ENCODE assay signal across 16 cellular contexts in genomic region chr10:132390455-132391371, GRCh38. TPM values are rescaled to one million over a fixed set of nuclear protein-coding genes. Genes with fewer than 3 reads are reported as not detected.
A peak's percentile ranks its signal among the peaks of the same experiment; 100 is the strongest.
DNase-seq lines count a peak whose midpoint lies in the region; ATAC-seq and TF ChIP-seq lines count a peak whose summit lies in the region.
"Had no signal": no experiment of that assay in that cellular context is flagged by ENCODE, and none has a peak within 500 bp of the region (broad histone marks: within the 10 kb centered on the region; RNA-seq: fewer than 3 reads in every experiment).

No MANE protein-coding gene starts in this region.

- H3K9me3 ChIP-seq in right lobe of liver (no peaks in the 10 kb centered on the region), subcutaneous abdominal adipose tissue (ENCODE audit: control insufficient read depth in 5 of 5, low read length in 5 of 5) (no peaks in the 10 kb centered on the region), thyroid gland (no peaks in the 10 kb centered on the region)
- H3K9me3 ChIP-seq: testis had no signal

- H3K27ac ChIP-seq in right lobe of liver (no peak overlapping the region), subcutaneous abdominal adipose tissue (ENCODE audit: low read depth, low read length) (peak overlapping the region; percentile 72), thyroid gland (no peak overlapping the region)
- H3K27ac ChIP-seq: testis had no signal

- no peak overlapping the region for H3K9ac ChIP-seq in subcutaneous abdominal adipose tissue (ENCODE audit: low read length in 5 of 5)

- TF ChIP-seq CTCF in NB4 (IDR thresholded peaks at IDR 0.05; ENCODE audit: low read depth, low read length) (no peak), right lobe of liver (IDR thresholded peaks at IDR 0.05) (no peak), thyroid gland (IDR thresholded peaks at IDR 0.05) (no peak)

- no peak overlapping the region for H3K4me3 Mint-ChIP-seq in activated T-cell treated with anti-CD3 and anti-CD28 coated beads, Interleukin-2, amount 50 U/mL, for 4 hours
- H3K4me3 Mint-ChIP-seq: activated CD8-positive, alpha-beta memory T cell treated with anti-CD3 and anti-CD28 coated beads, Interleukin-2, amount 10 ng/mL, durations not matched to agents 7 days and 5 days had no signal

- H3K36me3 Mint-ChIP-seq in activated T-cell treated with anti-CD3 and anti-CD28 coated beads, Interleukin-2, amount 50 U/mL, for 4 hours (ENCODE audit: insufficient read depth), result no peaks in the 10 kb centered on the region
- H3K36me3 Mint-ChIP-seq: activated naive CD4-positive, alpha-beta T cell treated with anti-CD3 and anti-CD28 coated beads, Interleukin-2, amount 50 U/mL, for 72 hours had no signal

- peak; percentile 16 for DNase-seq in activated T-cell treated with anti-CD3 and anti-CD28 coated beads, Interleukin-2, amount 50 U/mL, for 1 hour
- no peak for DNase-seq in activated T-cell treated with anti-CD3 and anti-CD28 coated beads, Interleukin-2, amount 50 U/mL, for 4 hours
- DNase-seq in NB4 (ENCODE audit: low read depth) (peak; percentile 54), right lobe of liver (peak in 2 of 3 donors; percentile 42 to 53), thyroid gland (no peak), H4 (ENCODE audit: low spot score) (no peak)
- DNase-seq: activated CD8-positive, alpha-beta memory T cell treated with anti-CD3 and anti-CD28 coated beads, Interleukin-2, amount 10 ng/mL, durations not matched to agents 7 days and 5 days; caudate nucleus; effector memory CD4-positive, alpha-beta T cell; kidney glomerular epithelial cell; NCI-H1930; stimulated activated CD4-positive, alpha-beta T cell treated with anti-CD3 and anti-CD28 coated beads, Interleukin-2, amount 100 ng/mL, for 24 hours; testis had no signal

- H3K27me3 ChIP-seq in right lobe of liver (no peaks in the 10 kb centered on the region), subcutaneous abdominal adipose tissue (ENCODE audit: control insufficient read depth in 5 of 5, insufficient read depth in 4 of 5, low read length in 5 of 5) (no peaks in the 10 kb centered on the region), thyroid gland (no peaks in the 10 kb centered on the region)
- H3K27me3 ChIP-seq: testis had no signal

- no peak for ATAC-seq in activated T-cell treated with anti-CD3 and anti-CD28 coated beads, Interleukin-2, amount 50 U/mL, for 4 hours
- ATAC-seq in right lobe of liver, result no peak
- ATAC-seq in GM19452 (IDR thresholded peaks at IDR 0.05; ENCODE audit: unreplicated experiment), result no peak
- ATAC-seq: activated CD8-positive, alpha-beta memory T cell treated with anti-CD3 and anti-CD28 coated beads, Interleukin-2, amount 10 ng/mL, durations not matched to agents 7 days and 5 days had no signal

- H3K4me3 ChIP-seq in NB4 (ENCODE audit: low read depth, low read length), result no peak overlapping the region
- H3K4me3 ChIP-seq in right lobe of liver, result no peak overlapping the region
- no peak overlapping the region for H3K4me3 ChIP-seq in subcutaneous abdominal adipose tissue (ENCODE audit: low read depth in 1 of 5, low read length in 5 of 5)
- H3K4me3 ChIP-seq in thyroid gland (replicated peaks in 1 of 3), result no peak overlapping the region
- H3K4me3 ChIP-seq: testis had no signal

- intact Hi-C loops in right lobe of liver (cut with DNase I) (loop anchor here (5.0 to 10.0 kb wide), 3 partner anchors 56 to 62 kb away; partner anchors contain the start of gene LRRC27 (in 1 of the 2)), thyroid gland (cut with DNase I) (no loop called here)

- WGBS in right lobe of liver (ENCODE audit: insufficient coverage, low coverage, low lambda C conversion rate, missing lambda C conversion rate), result 88% methylated on average over 6 of the region's 19 CpGs
- 54 to 63% methylated on average over 17 to 19 of the region's 19 CpGs for WGBS in thyroid gland, 2 donors

- TF ChIP-seq POLR2A in NB4 (IDR thresholded peaks at IDR 0.05; ENCODE audit: extremely low read depth, insufficient read length), result no peak
- no peak for TF ChIP-seq POLR2A in right lobe of liver (IDR thresholded peaks at IDR 0.05)
- TF ChIP-seq POLR2A in thyroid gland (IDR thresholded peaks at IDR 0.05), result no peak

- H3K36me3 ChIP-seq in right lobe of liver, result no peaks in the 10 kb centered on the region
- H3K36me3 ChIP-seq in subcutaneous abdominal adipose tissue (ENCODE audit: control insufficient read depth in 5 of 5, insufficient read depth in 5 of 5, low read length in 5 of 5), result no peaks in the 10 kb centered on the region
- no peaks in the 10 kb centered on the region for H3K36me3 ChIP-seq in thyroid gland

- H3K4me1 ChIP-seq in right lobe of liver (no peaks in the 10 kb centered on the region), subcutaneous abdominal adipose tissue (ENCODE audit: control insufficient read depth in 5 of 5, insufficient read depth in 5 of 5, low read length in 5 of 5) (peaks cover 4 to 51% (median 38%) of the 10 kb centered on the region in 5 donors), thyroid gland (peaks cover 9 to 15% of the 10 kb centered on the region in 2 donors)

- peaks cover 6% of the 10 kb centered on the region for H3K4me1 Mint-ChIP-seq in activated T-cell treated with anti-CD3 and anti-CD28 coated beads, Interleukin-2, amount 50 U/mL, for 4 hours (ENCODE audit: low read depth)

- peaks cover 7% of the 10 kb centered on the region for H3K9me3 Mint-ChIP-seq in activated T-cell treated with anti-CD3 and anti-CD28 coated beads, Interleukin-2, amount 50 U/mL, for 4 hours

- H3K27me3 Mint-ChIP-seq in activated T-cell treated with anti-CD3 and anti-CD28 coated beads, Interleukin-2, amount 50 U/mL, for 4 hours (ENCODE audit: low read depth), result no peaks in the 10 kb centered on the region
- H3K27me3 Mint-ChIP-seq: activated CD8-positive, alpha-beta memory T cell treated with anti-CD3 and anti-CD28 coated beads, Interleukin-2, amount 10 ng/mL, durations not matched to agents 7 days and 5 days had no signal

RNA-seq across cellular contexts. Expression of gene PWWP2B, which starts 6.3 kb away (rescaled TPM):
- 1 to 10 TPM; 3.3 to 4.3 (median 4.1) TPM for total RNA-seq in activated T-cell treated with anti-CD3 and anti-CD28 coated beads, Interleukin-2, amount 50 U/mL, for 4 hours
- total RNA-seq in right lobe of liver, result 10 to 100 TPM in 1 of 6 experiments, 1 to 10 TPM in 5; 3.0 to 12.2 (median 5.1) TPM
- total RNA-seq in thyroid gland, result 10 to 100 TPM; 14.5 to 35.4 (median 27.3) TPM
- total RNA-seq in H4 (2014; rRNA removed; shearing (Covaris generic)), result 2.2 and 6.2 TPM in 2 replicates

RNA-seq across cellular contexts. Expression of gene LRRC27, which starts 58.7 kb away (rescaled TPM):
- 1 to 10 TPM in 2 of 3 donors, under 1 TPM in 1; 0.89 to 2.0 (median 1.1) TPM for total RNA-seq in activated T-cell treated with anti-CD3 and anti-CD28 coated beads, Interleukin-2, amount 50 U/mL, for 4 hours
- total RNA-seq in right lobe of liver (1 to 10 TPM; 2.2 to 5.4 (median 3.2) TPM), thyroid gland (10 to 100 TPM; 14.0 to 24.4 (median 19.4) TPM)
- total RNA-seq in H4 (2014; rRNA removed; shearing (Covaris generic)), result 4.7 and 7.9 TPM in 2 replicates

Comparison
In these comparisons a context has a peak if more than half of its experiments do, and no peak if none do; other contexts are left out.
1. DNase-seq: peak in activated T-cell treated with anti-CD3 and anti-CD28 coated beads, Interleukin-2, amount 50 U/mL, for 1 hour (single experiment), NB4 (single experiment) and right lobe of liver (2 of 3); none in activated T-cell treated with anti-CD3 and anti-CD28 coated beads, Interleukin-2, amount 50 U/mL, for 4 hours (single experiment), thyroid gland (0 of 2) and H4 (single experiment).